ENCODE assay signal across 20 cellular contexts in genomic region chr9:87088192-87088591, GRCh38.
"Had no signal": no experiment of that assay in that cellular context is flagged by ENCODE, and none has a peak within 500 bp of the region (broad histone marks: within the 10 kb centered on the region; RNA-seq: fewer than 3 reads in every experiment).

No MANE protein-coding gene starts in this region.

- H3K4me1 ChIP-seq: lower lobe of right lung, parathyroid adenoma, prostate gland, upper lobe of left lung had no signal

- H3K27me3 ChIP-seq: hepatocyte, sigmoid colon, tibial artery, upper lobe of left lung, uterus had no signal

- ATAC-seq: esophagus mucosa; lower lobe of right lung; natural killer cell treated with Interleukin-12 subunit alpha and Interleukin-12 subunit beta and Interleukin-15 and Interleukin-18, amount 100 ng/mL, for 72 hours; stimulated activated effector memory CD8-positive, alpha-beta T cell treated with anti-CD3 and anti-CD28 coated beads, Interleukin-12 subunit alpha, Interleukin-12 subunit beta, amount 100 ng/mL, for 72 hours; stimulated activated naive CD8-positive, alpha-beta T cell treated with anti-CD3 and anti-CD28 coated beads, Interleukin-15, Interleukin-2, amounts not matched to agents 100 U/mL and 50 U/mL, for 24 hours had no signal

- H3K27ac ChIP-seq: hepatocyte, lower lobe of right lung, parathyroid adenoma, prostate gland, sigmoid colon, tibial artery, upper lobe of left lung, uterus had no signal

- H3K36me3 ChIP-seq: lower lobe of right lung, prostate gland, sigmoid colon, tibial artery, upper lobe of left lung, uterus had no signal

- H3K9me3 ChIP-seq: prostate gland, sigmoid colon, upper lobe of left lung, uterus had no signal

- DNase-seq: central memory CD4-positive, alpha-beta T cell; cortex of kidney; effector memory CD4-positive, alpha-beta T cell; glutamatergic neuron; lower lobe of right lung; occipital lobe; retina; sigmoid colon; stimulated activated CD4-positive, alpha-beta T cell treated with anti-CD3 and anti-CD28 coated beads, Interleukin-4, amount 100 ng/mL, for 1 hour; stimulated activated CD8-positive, alpha-beta memory T cell treated with anti-CD3 and anti-CD28 coated beads, Interleukin-4, amount 100 ng/mL, for 48 hours; stimulated activated naive CD8-positive, alpha-beta T cell treated with anti-CD3 and anti-CD28 coated beads, Interleukin-15, Interleukin-2, amounts not matched to agents 100 U/mL and 50 U/mL, for 24 hours; tibial artery; upper lobe of left lung; uterus had no signal

- H3K4me3 ChIP-seq: hepatocyte, lower lobe of right lung, prostate gland, sigmoid colon, tibial artery, upper lobe of left lung, uterus had no signal
